Comparison of ENCODE assay signal across 18 cellular contexts in the genomic region with DNA sequence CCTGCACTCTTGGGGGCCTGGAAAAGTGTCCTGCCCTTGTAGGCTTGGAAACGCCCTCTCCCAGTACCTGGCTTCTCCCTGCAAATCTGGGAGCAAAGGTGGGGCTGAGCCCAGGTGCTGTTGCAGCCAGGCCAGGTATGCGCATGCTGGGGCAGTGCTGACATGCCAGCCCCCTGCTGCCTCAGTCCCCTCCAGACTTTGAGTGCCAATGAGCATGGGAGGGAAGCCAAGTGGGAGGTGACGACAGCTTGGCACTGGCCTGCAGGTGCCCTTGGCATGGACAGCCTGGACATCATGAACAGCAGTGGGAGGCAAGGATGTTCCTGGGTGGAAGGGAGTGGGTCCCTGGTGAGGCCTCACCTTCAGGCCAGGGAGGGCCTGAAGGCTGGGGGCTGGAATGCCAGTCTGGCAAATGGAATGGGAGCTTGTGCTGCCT.
DNase-seq lines count a peak whose midpoint lies in the region; ATAC-seq and TF ChIP-seq lines count a peak whose summit lies in the region.
"Had no signal": no experiment of that assay in that cellular context is flagged by ENCODE, and none has a peak within 500 bp of the region (broad histone marks: within the 10 kb centered on the region; RNA-seq: fewer than 3 reads in every experiment).

No MANE protein-coding gene starts in this region.

- intact Hi-C loops in sciatic nerve (cut with DNase I) (no loop called here), aorta (cut with DNase I) (no loop called here), testis (cut with DNase I; ENCODE audit: low total_unique reads) (no loop called here)

- TF ChIP-seq POLR2A in testis (IDR thresholded peaks at IDR 0.05): no peak

- peaks cover 10% of the 10 kb centered on the region; the same call in 1 of the 2 replicates for H3K36me3 Mint-ChIP-seq in WTC11
- H3K36me3 Mint-ChIP-seq: CD8-positive, alpha-beta T cell had no signal

- no peaks in the 10 kb centered on the region for H3K4me1 Mint-ChIP-seq in WTC11
- H3K4me1 Mint-ChIP-seq: B cell had no signal

- no peaks in the 10 kb centered on the region for H3K4me1 ChIP-seq in aorta (ENCODE audit: control insufficient read depth in 1 of 2, insufficient read depth in 2 of 2, low read length in 2 of 2)
- H3K4me1 ChIP-seq in testis: no peaks in the 10 kb centered on the region
- H3K4me1 ChIP-seq: BLaER1 treated with 17β-estradiol and CSF1 and Interleukin-3, amounts not matched to agents 10 nM and 100 nM had no signal

- H3K9me3 Mint-ChIP-seq in WTC11: peaks cover 32% of the 10 kb centered on the region

- H3K36me3 ChIP-seq in aorta (ENCODE audit: control insufficient read depth in 1 of 2, insufficient read depth in 2 of 2, low read length in 1 of 2) (no peaks in the 10 kb centered on the region), brain microvascular endothelial cell (replicated peaks) (no peaks in the 10 kb centered on the region), testis (ENCODE audit: low read depth, missing control alignments) (no peaks in the 10 kb centered on the region)
- H3K36me3 ChIP-seq: BLaER1 treated with 17β-estradiol and CSF1 and Interleukin-3, amounts not matched to agents 10 nM and 100 nM had no signal

- in situ Hi-C loops in brain microvascular endothelial cell (cut with HindIII; ENCODE audit: low pct_ligation_motif_present, low sequenced_read_pairs): no loop called here

- POLR2A ChIA-PET in WTC11 (lab: Charles Lee): no interaction called here

- no peak overlapping the region for H3K4me3 Mint-ChIP-seq in WTC11
- H3K4me3 Mint-ChIP-seq: B cell; CD8-positive, alpha-beta T cell; HFFc6 had no signal

- H3K27me3 ChIP-seq in aorta (ENCODE audit: control insufficient read depth in 1 of 2, insufficient read depth in 2 of 2, low read length in 1 of 2) (no peaks in the 10 kb centered on the region), brain microvascular endothelial cell (replicated peaks) (no peaks in the 10 kb centered on the region), testis (no peaks in the 10 kb centered on the region)
- H3K27me3 ChIP-seq: BLaER1 treated with 17β-estradiol and CSF1 and Interleukin-3, amounts not matched to agents 10 nM and 100 nM had no signal

- CTCF ChIA-PET in WTC11 (lab: Charles Lee): no interaction called here

- no peak overlapping the region for H3K27ac Mint-ChIP-seq in WTC11
- H3K27ac Mint-ChIP-seq: B cell; CD8-positive, alpha-beta T cell; HFFc6 had no signal

- no peaks in the 10 kb centered on the region for H3K9me3 ChIP-seq in aorta (ENCODE audit: control insufficient read depth, low read length)
- no peaks in the 10 kb centered on the region for H3K9me3 ChIP-seq in testis

- ATAC-seq in WTC11 (peak; percentile 18; the same call in 1 of the 2 replicates), sciatic nerve (peak; percentile 50), aorta (ENCODE audit: low FRiP score) (peak; percentile 57)
- ATAC-seq: CD8-positive, alpha-beta T cell; GM12878; HCT116; HepG2 had no signal

- WGBS in aorta, 2 donors: 94 to 95% methylated on average over 3 of the region's 3 CpGs
- 94% methylated on average over 3 of the region's 3 CpGs; no CpG with 5 or more reads in 1 of the 2 donors for WGBS in testis, 2 donors

- DNase-seq in WTC11 (ENCODE audit: low spot score): no peak
- DNase-seq in coronary artery (ENCODE audit: low spot score): peak; percentile 63
- DNase-seq in sciatic nerve (ENCODE audit: low spot score): no peak
- DNase-seq in aorta: peak; percentile 26 to 33
- DNase-seq in SKM-1 (lab: John Stamatoyannopoulos, UW; ENCODE audit: unreplicated experiment): no peak
- no peak for DNase-seq in brain microvascular endothelial cell
- no peak for DNase-seq in testis
- DNase-seq: CD8-positive, alpha-beta T cell; DMS 273 treated with DMSO at 0.1 percent for 48 hours; EL; GOT3; H7; HFFc6 had no signal

- no peak for TF ChIP-seq CTCF in WTC11 (IDR thresholded peaks at IDR 0.05)
- TF ChIP-seq CTCF in coronary artery (IDR thresholded peaks at IDR 0.05): no peak
- no peak for TF ChIP-seq CTCF in brain microvascular endothelial cell (IDR thresholded peaks at IDR 0.05; ENCODE audit: low read depth, low read length, missing control alignments)
- TF ChIP-seq CTCF in testis (IDR thresholded peaks at IDR 0.05): no peak

- H3K27ac ChIP-seq in coronary artery (no peak overlapping the region), aorta (ENCODE audit: low read depth in 1 of 2, low read length in 2 of 2) (no peak overlapping the region), brain microvascular endothelial cell (no peak overlapping the region), testis (no peak overlapping the region)
- H3K27ac ChIP-seq: BLaER1 treated with 17β-estradiol and CSF1 and Interleukin-3, amounts not matched to agents 10 nM and 100 nM had no signal

- H3K4me3 ChIP-seq in coronary artery (no peak overlapping the region), aorta (ENCODE audit: low read length in 2 of 2) (no peak overlapping the region), brain microvascular endothelial cell (ENCODE audit: low read depth, low read length) (no peak overlapping the region), testis (no peak overlapping the region)
- H3K4me3 ChIP-seq: BLaER1 treated with 17β-estradiol and CSF1 and Interleukin-3, amounts not matched to agents 10 nM and 100 nM; GM12878 had no signal

- H3K27me3 Mint-ChIP-seq in WTC11 (ENCODE audit: low read depth): no peaks in the 10 kb centered on the region
- H3K27me3 Mint-ChIP-seq: B cell had no signal

TF ChIP-seq in WTC11, 78 proteins besides CTCF, POLR2A, EP300 and RAD21:
- TF ChIP-seq, protein P1, sequence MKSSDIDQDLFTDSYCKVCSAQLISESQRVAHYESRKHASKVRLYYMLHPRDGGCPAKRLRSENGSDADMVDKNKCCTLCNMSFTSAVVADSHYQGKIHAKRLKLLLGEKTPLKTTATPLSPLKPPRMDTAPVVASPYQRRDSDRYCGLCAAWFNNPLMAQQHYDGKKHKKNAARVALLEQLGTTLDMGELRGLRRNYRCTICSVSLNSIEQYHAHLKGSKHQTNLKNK (CRISPR knock-in tag; IDR thresholded peaks at IDR 0.05): no peak
- TF ChIP-seq TP53 (CRISPR knock-in tag; IDR thresholded peaks at IDR 0.05): no peak
- TF ChIP-seq ZNF263 (CRISPR knock-in tag; IDR thresholded peaks at IDR 0.05; ENCODE audit: low read depth): no peak
- no peak for TF ChIP-seq GTF2I (CRISPR knock-in tag; conservative IDR thresholded peaks at IDR 0.05)
- no peak for TF ChIP-seq ESRRA (CRISPR knock-in tag; IDR thresholded peaks at IDR 0.05; ENCODE audit: borderline replicate concordance)
- TF ChIP-seq, protein P2, sequence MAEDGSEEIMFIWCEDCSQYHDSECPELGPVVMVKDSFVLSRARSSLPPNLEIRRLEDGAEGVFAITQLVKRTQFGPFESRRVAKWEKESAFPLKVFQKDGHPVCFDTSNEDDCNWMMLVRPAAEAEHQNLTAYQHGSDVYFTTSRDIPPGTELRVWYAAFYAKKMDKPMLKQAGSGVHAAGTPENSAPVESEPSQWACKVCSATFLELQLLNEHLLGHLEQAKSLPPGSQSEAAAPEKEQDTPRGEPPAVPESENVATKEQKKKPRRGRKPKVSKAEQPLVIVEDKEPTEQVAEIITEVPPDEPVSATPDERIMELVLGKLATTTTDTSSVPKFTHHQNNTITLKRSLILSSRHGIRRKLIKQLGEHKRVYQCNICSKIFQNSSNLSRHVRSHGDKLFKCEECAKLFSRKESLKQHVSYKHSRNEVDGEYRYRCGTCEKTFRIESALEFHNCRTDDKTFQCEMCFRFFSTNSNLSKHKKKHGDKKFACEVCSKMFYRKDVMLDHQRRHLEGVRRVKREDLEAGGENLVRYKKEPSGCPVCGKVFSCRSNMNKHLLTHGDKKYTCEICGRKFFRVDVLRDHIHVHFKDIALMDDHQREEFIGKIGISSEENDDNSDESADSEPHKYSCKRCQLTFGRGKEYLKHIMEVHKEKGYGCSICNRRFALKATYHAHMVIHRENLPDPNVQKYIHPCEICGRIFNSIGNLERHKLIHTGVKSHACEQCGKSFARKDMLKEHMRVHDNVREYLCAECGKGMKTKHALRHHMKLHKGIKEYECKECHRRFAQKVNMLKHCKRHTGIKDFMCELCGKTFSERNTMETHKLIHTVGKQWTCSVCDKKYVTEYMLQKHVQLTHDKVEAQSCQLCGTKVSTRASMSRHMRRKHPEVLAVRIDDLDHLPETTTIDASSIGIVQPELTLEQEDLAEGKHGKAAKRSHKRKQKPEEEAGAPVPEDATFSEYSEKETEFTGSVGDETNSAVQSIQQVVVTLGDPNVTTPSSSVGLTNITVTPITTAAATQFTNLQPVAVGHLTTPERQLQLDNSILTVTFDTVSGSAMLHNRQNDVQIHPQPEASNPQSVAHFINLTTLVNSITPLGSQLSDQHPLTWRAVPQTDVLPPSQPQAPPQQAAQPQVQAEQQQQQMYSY (CRISPR knock-in tag; IDR thresholded peaks at IDR 0.05): no peak
- TF ChIP-seq NR2C2 (CRISPR knock-in tag; IDR thresholded peaks at IDR 0.05): no peak
- no peak for TF ChIP-seq GRHL2 (CRISPR knock-in tag; IDR thresholded peaks at IDR 0.05; ENCODE audit: insufficient replicate concordance, severe bottlenecking)
- no peak for TF ChIP-seq SOX15 (CRISPR knock-in tag; IDR thresholded peaks at IDR 0.05)
- TF ChIP-seq GABPB1 (CRISPR knock-in tag; IDR thresholded peaks at IDR 0.05): no peak
- TF ChIP-seq TEAD4 (CRISPR knock-in tag; IDR thresholded peaks at IDR 0.05): no peak
- TF ChIP-seq TEAD1 (CRISPR knock-in tag; IDR thresholded peaks at IDR 0.05): no peak

Comparison
In these comparisons a context has a peak if more than half of its experiments do, and no peak if none do; other contexts are left out.
1. DNase-seq: peak in coronary artery (single experiment) and aorta (2 of 2); none in WTC11 (single experiment), sciatic nerve (single experiment), SKM-1 (single experiment), brain microvascular endothelial cell (single experiment) and testis (single experiment).
2. Peak in every context shown above with its lines, with median percentiles within 50 percentile points of each other: ATAC-seq.